Comparison of ENCODE assay signal across 8 cellular contexts in genomic region chr6:14638932-14639875, GRCh38.
A peak's percentile ranks its signal among the peaks of the same experiment; 100 is the strongest.
DNase-seq lines count a peak whose midpoint lies in the region; ATAC-seq and FAIRE-seq lines count a peak whose summit lies in the region.

No MANE protein-coding gene starts in this region.

- no peak for FAIRE-seq in frontal cortex (lab: Jason Lieb, UNC)

- no peak overlapping the region for H3K4me3 Mint-ChIP-seq in T-cell

- peak; percentile 79 for DNase-seq in CD1c-positive myeloid dendritic cell (ENCODE audit: extremely low spot score)
- peak; percentile 67 for DNase-seq in RPMI8226
- DNase-seq in frontal cortex (ENCODE audit: low spot score in 2 of 2), result peak; percentile 3 to 46
- DNase-seq in sciatic nerve (ENCODE audit: low spot score), result no peak
- DNase-seq in T-cell, result no peak
- DNase-seq in activated T-cell treated with anti-CD3 and anti-CD28 coated beads for 4 hours, result no peak

- CTCF ChIA-PET in T-cell (lab: Charles Lee), result interaction anchor here (0.6 kb wide), 2 partner anchors 45 to 671 kb away, joined by 3 read pairs; no protein-coding TSS in a partner anchor

- H3K27me3 Mint-ChIP-seq in T-cell, result peaks cover 3 to 4% of the 10 kb centered on the region in 2 donors

- ATAC-seq in HG03175 (IDR thresholded peaks at IDR 0.05; ENCODE audit: unreplicated experiment) (peak; percentile 46), sciatic nerve (peak; percentile 72), GM21723 (IDR thresholded peaks at IDR 0.05; ENCODE audit: unreplicated experiment) (no peak), T-cell (replicated peaks in 1 of 4) (no peak)

- intact Hi-C loops in sciatic nerve (cut with DNase I), result no loop called here

- H3K9me3 Mint-ChIP-seq in T-cell, result no peaks in the 10 kb centered on the region

- H3K27ac Mint-ChIP-seq in T-cell, result peak overlapping the region in 1 of 2 donors; percentile 78

- H3K4me1 Mint-ChIP-seq in T-cell, result peaks cover 42 to 57% (median 56%) of the 10 kb centered on the region in 3 donors

- H3K36me3 Mint-ChIP-seq in T-cell, result no peaks in the 10 kb centered on the region

- POLR2A ChIA-PET in T-cell (lab: Charles Lee), result interaction anchor here (0.7 kb wide), 2 partner anchors 615 to 1113 kb away, joined by 4 to 5 read pairs; no protein-coding TSS in a partner anchor

Comparison
In these comparisons a context has a peak if more than half of its experiments do, and no peak if none do; other contexts are left out.
1. DNase-seq: peak in CD1c-positive myeloid dendritic cell (single experiment), RPMI8226 (single experiment) and frontal cortex (2 of 2); none in sciatic nerve (single experiment), T-cell (0 of 34) and activated T-cell treated with anti-CD3 and anti-CD28 coated beads for 4 hours (single experiment).
2. ATAC-seq: peak in HG03175 (single experiment) and sciatic nerve (single experiment); none in GM21723 (single experiment) and T-cell (0 of 4).